ENCODE assay signal across 7 cellular contexts in genomic region chr2:134882773-134883172, GRCh38. TPM values are rescaled to one million over a fixed set of nuclear protein-coding genes. Genes with fewer than 3 reads are reported as not detected.
"Had no signal": no experiment of that assay in that cellular context is flagged by ENCODE, and none has a peak within 500 bp of the region (broad histone marks: within the 10 kb centered on the region; RNA-seq: fewer than 3 reads in every experiment).

No MANE protein-coding gene starts in this region.

- H2AFZ ChIP-seq: GM23338 had no signal

- ATAC-seq: GM23338, K562 had no signal

- H3K4me3 ChIP-seq: GM23338, K562 had no signal

- H3K4me2 ChIP-seq: GM23338 had no signal

- DNase-seq: H9, HCEC 1CT, IMR-90 had no signal

RNA-seq across cellular contexts. Expression of gene ACMSD, which starts 44.4 kb away (rescaled TPM):
- total RNA-seq: GM23338, H1, H9, HT-29, IMR-90, K562 had no signal
